21 cellular contexts compared by ENCODE assay signal in genomic region chr15:47754312-47754711, GRCh38. TPM values are rescaled to one million over a fixed set of nuclear protein-coding genes. Genes with fewer than 3 reads are reported as not detected.
"Had no signal": no experiment of that assay in that cellular context is flagged by ENCODE, and none has a peak within 500 bp of the region (broad histone marks: within the 10 kb centered on the region; RNA-seq: fewer than 3 reads in every experiment).

No MANE protein-coding gene starts in this region.

- ATAC-seq: activated CD8-positive, alpha-beta T cell treated with anti-CD3 and anti-CD28 coated beads, Interleukin-2, amount 10 ng/mL, durations not matched to agents 7 days and 5 days; natural killer cell treated with Interleukin-12 subunit alpha and Interleukin-12 subunit beta and Interleukin-15 and Interleukin-18, amount 100 ng/mL, for 72 hours; stimulated activated naive B cell treated with anti-CD40 and anti-IgM and Interleukin-4, amounts not matched to agents 10 μg/mL and 1 μg/mL and 100 μg/mL, for 72 hours had no signal

- H3K27ac ChIP-seq: adrenal gland, ascending aorta, brain microvascular endothelial cell, testis, vagina, WERI-Rb-1 had no signal

- H3K36me3 ChIP-seq: adrenal gland, ascending aorta, brain microvascular endothelial cell had no signal

- H3K27me3 ChIP-seq: adrenal gland, ascending aorta, brain microvascular endothelial cell, testis, vagina had no signal

- H3K9me3 ChIP-seq: testis, vagina had no signal

- H3K4me3 ChIP-seq: adrenal gland, ascending aorta, testis, vagina had no signal

- DNase-seq: activated CD4-positive, alpha-beta T cell treated with anti-CD3 and anti-CD28 coated beads for 1 hour; activated CD4-positive, alpha-beta T cell treated with anti-CD3 and anti-CD28 coated beads, Interleukin-2, amount 50 U/mL, for 1 hour; activated CD8-positive, alpha-beta T cell treated with anti-CD3 and anti-CD28 coated beads, Interleukin-2, amount 10 ng/mL, durations not matched to agents 7 days and 5 days; adrenal gland; brain microvascular endothelial cell; caudate nucleus; effector CD4-positive, alpha-beta T cell; erythroblast; hippocampal formation; retina; stimulated activated CD4-positive, alpha-beta T cell treated with anti-CD3 and anti-CD28 coated beads, Interleukin-2, amount 100 ng/mL, for 48 hours; stimulated activated CD8-positive, alpha-beta memory T cell treated with anti-CD3 and anti-CD28 coated beads, Interleukin-4, amount 100 ng/mL, for 48 hours; stimulated activated naive B cell treated with anti-CD40 and anti-IgM and Interleukin-4, amounts not matched to agents 10 μg/mL and 1 μg/mL and 100 μg/mL, for 72 hours; testis; WERI-Rb-1 had no signal

- H3K4me1 ChIP-seq: adrenal gland, testis had no signal

- FAIRE-seq: frontal cortex, TTC549 had no signal

RNA-seq across cellular contexts. Expression of gene SEMA6D, which starts 37.0 kb away (rescaled TPM):
- total RNA-seq: activated CD8-positive, alpha-beta T cell treated with anti-CD3 and anti-CD28 coated beads, Interleukin-2, amount 10 ng/mL, durations not matched to agents 7 days and 5 days; activated T-helper 1 cell treated with anti-CD3 and anti-CD28 coated beads, Interleukin-12 subunit alpha, Interleukin-12 subunit beta, Interleukin-2, Interleukin-4 antibody, amounts not matched to agents 30 ng/mL and 10 ng/mL and 1 ng/mL, durations not matched to agents 14 hours and 24 hours and 36 hours; natural killer cell treated with Interleukin-12 subunit alpha and Interleukin-12 subunit beta and Interleukin-15 and Interleukin-18, amount 100 ng/mL, for 72 hours had no signal
